ENCODE assay signal across 14 cellular contexts in the genomic region with DNA sequence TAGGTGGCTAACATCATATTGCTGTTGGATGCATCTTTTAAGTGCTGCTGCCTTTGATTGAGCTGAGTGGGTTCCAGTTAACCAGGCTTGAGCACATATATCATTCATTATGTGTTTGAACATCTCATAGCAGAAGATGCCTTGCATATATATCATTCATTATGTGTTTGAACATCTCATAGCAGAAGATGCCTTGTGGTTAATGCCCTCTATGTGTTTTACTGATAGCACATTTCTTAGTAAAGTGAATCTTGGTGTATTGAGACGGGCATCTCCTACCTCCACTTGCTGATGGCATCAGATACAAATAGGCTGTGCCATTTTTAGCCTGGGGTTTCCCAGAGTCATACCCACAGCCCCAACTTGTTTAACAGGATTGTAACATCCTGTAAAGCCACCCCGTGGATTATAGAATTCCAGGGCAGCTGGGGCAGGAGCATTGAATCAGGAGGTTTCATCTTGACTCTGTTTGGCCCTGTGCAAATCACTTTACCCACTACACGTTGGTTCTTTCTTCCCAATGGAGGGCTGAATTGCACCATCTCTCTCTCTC. TPM values are rescaled to one million over a fixed set of nuclear protein-coding genes. Genes with fewer than 3 reads are reported as not detected.
"Had no signal": no experiment of that assay in that cellular context is flagged by ENCODE, and none has a peak within 500 bp of the region (broad histone marks: within the 10 kb centered on the region; RNA-seq: fewer than 3 reads in every experiment).

No MANE protein-coding gene starts in this region.

- H3K27me3 Mint-ChIP-seq: activated CD4-positive, alpha-beta T cell treated with anti-CD3 and anti-CD28 coated beads, Interleukin-2, amount 10 ng/mL, durations not matched to agents 7 days and 5 days; activated naive CD8-positive, alpha-beta T cell treated with anti-CD3 and anti-CD28 coated beads for 36 hours; memory B cell had no signal

- DNase-seq: activated CD4-positive, alpha-beta T cell treated with anti-CD3 and anti-CD28 coated beads, Interleukin-2, amount 10 ng/mL, durations not matched to agents 7 days and 5 days; activated effector memory CD4-positive, alpha-beta T cell treated with anti-CD3 and anti-CD28 coated beads, Interleukin-2, amount 50 U/mL, for 16 hours; activated naive CD8-positive, alpha-beta T cell treated with anti-CD3 and anti-CD28 coated beads for 36 hours; brain microvascular endothelial cell; cerebellar nuclear complex; foreskin melanocyte; head of caudate nucleus; left lung; ovary; stimulated activated CD4-positive, alpha-beta T cell treated with anti-CD3 and anti-CD28 coated beads, Interleukin-4, amount 100 ng/mL, for 4 hours; WERI-Rb-1 had no signal

- H3K27ac Mint-ChIP-seq: memory B cell had no signal

- ATAC-seq: left lung had no signal

- H3K9me3 Mint-ChIP-seq: activated CD4-positive, alpha-beta T cell treated with anti-CD3 and anti-CD28 coated beads, Interleukin-2, amount 10 ng/mL, durations not matched to agents 7 days and 5 days; activated naive CD8-positive, alpha-beta T cell treated with anti-CD3 and anti-CD28 coated beads for 36 hours; dendritic cell treated with granulocyte-macrophage colony-stimulating factor and Interleukin-4, amounts not matched to agents 40 ng/mL and 50 ng/mL, for 4 days; memory B cell had no signal

- H3K4me3 Mint-ChIP-seq: activated CD4-positive, alpha-beta T cell treated with anti-CD3 and anti-CD28 coated beads, Interleukin-2, amount 10 ng/mL, durations not matched to agents 7 days and 5 days; activated naive CD8-positive, alpha-beta T cell treated with anti-CD3 and anti-CD28 coated beads for 36 hours; dendritic cell treated with granulocyte-macrophage colony-stimulating factor and Interleukin-4, amounts not matched to agents 40 ng/mL and 50 ng/mL, for 4 days; memory B cell had no signal

RNA-seq across cellular contexts. Expression of a gene that starts 26.5 kb away (rescaled TPM):
- total RNA-seq: SK-MEL-5 had no signal
